ENCODE assay signal across 8 cellular contexts in genomic region chr6:68876792-68877493, GRCh38.
DNase-seq lines count a peak whose midpoint lies in the region; ATAC-seq, FAIRE-seq and TF ChIP-seq lines count a peak whose summit lies in the region.

No MANE protein-coding gene starts in this region.

- no peaks in the 10 kb centered on the region for H3K36me3 ChIP-seq in spleen

- TF ChIP-seq POLR2A in spleen (IDR thresholded peaks at IDR 0.05), result no peak

- no peak overlapping the region for H3K27ac Mint-ChIP-seq in Calu3 (ENCODE audit: unreplicated experiment)

- ATAC-seq in GM21723 (IDR thresholded peaks at IDR 0.05; ENCODE audit: unreplicated experiment) (peak; percentile 59), GM19023 (IDR thresholded peaks at IDR 0.05; ENCODE audit: unreplicated experiment) (no peak)

- TF ChIP-seq CTCF in Calu3 (IDR thresholded peaks at IDR 0.05; ENCODE audit: unreplicated experiment) (peak; percentile 46), spleen (IDR thresholded peaks at IDR 0.05 in 8 of 11, conservative IDR thresholded peaks at IDR 0.05 in 3 of 11) (peak in 7 of 11 experiments; percentile 7 to 26 (median 10))

- no peak overlapping the region for H3K4me3 Mint-ChIP-seq in Calu3 (ENCODE audit: low read depth, unreplicated experiment)

- H3K9me3 ChIP-seq in spleen, result no peaks in the 10 kb centered on the region

- no peaks in the 10 kb centered on the region for H3K4me1 Mint-ChIP-seq in Calu3 (ENCODE audit: low read depth, unreplicated experiment)

- H3K27me3 Mint-ChIP-seq in Calu3 (ENCODE audit: unreplicated experiment), result no peaks in the 10 kb centered on the region

- no TSS peak for BruUV-seq in Calu3 (replicated peaks; lab: Mats Ljungman, UMichigan)

- intact Hi-C loops in Calu3 (cut with micrococcal nuclease; ENCODE audit: unreplicated experiment) (loop anchor here (1.0 to 5.0 kb wide), 6 partner anchors 81 to 1230 kb away; no protein-coding TSS in a partner anchor), spleen (cut with DNase I; ENCODE audit: low total_unique reads) (no loop called here)

- DNase-seq in Calu3, result no peak
- DNase-seq in NCI-H2171 treated with DMSO at 0.1 percent for 48 hours (lab: John Stamatoyannopoulos, UW), result peak; percentile 59
- DNase-seq in spleen, result no peak
- no peak for DNase-seq in stimulated activated CD4-positive, alpha-beta T cell treated with anti-CD3 and anti-CD28 coated beads, Interleukin-1b, Interleukin-23, amount 100 ng/mL, for 48 hours
- no peak for DNase-seq in germinal center (ENCODE audit: low spot score)

- peak; percentile 93 for FAIRE-seq in endometrium (lab: Jason Lieb, UNC)

- H3K36me3 Mint-ChIP-seq in Calu3 (ENCODE audit: insufficient read depth, unreplicated experiment), result no peaks in the 10 kb centered on the region

- H3K27me3 ChIP-seq in spleen (replicated peaks in 1 of 7), result no peaks in the 10 kb centered on the region

- no peaks in the 10 kb centered on the region for H3K9me3 Mint-ChIP-seq in Calu3 (ENCODE audit: low read depth, unreplicated experiment)

- WGBS in spleen, 5 donors, result 14 to 26% (median 18%) methylated on average over 2 of the region's 2 CpGs

- CTCF ChIA-PET in Calu3 (lab: Charles Lee), result no interaction called here

- H3K4me3 ChIP-seq in spleen, result no peak overlapping the region

- H3K4me1 ChIP-seq in spleen, result no peaks in the 10 kb centered on the region

- H3K27ac ChIP-seq in spleen, result no peak overlapping the region
